ENCODE assay signal across 8 cellular contexts in the genomic region with DNA sequence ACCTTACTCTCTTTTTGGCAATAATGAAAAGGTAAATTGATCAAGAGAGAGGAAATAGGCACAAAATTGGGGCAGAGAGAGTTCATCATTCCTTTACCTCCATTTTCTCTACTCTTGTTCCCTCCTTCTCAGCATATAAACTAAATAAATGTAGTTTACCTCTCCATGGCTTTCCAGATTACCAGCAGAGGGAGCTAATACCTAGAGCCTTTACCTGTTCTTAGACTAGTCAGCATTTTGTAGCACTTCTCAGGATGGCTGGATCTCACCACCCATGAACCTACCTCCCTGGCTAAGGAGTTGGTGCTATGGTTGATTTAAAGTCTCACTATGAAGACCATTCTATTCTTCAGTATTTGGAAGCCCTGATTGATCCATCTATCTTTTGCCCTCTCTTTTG. TPM values are rescaled to one million over a fixed set of nuclear protein-coding genes. Genes with fewer than 3 reads are reported as not detected.
DNase-seq lines count a peak whose midpoint lies in the region; ATAC-seq and TF ChIP-seq lines count a peak whose summit lies in the region.

No MANE protein-coding gene starts in this region.

- no peaks in the 10 kb centered on the region for H3K4me1 Mint-ChIP-seq in H9
- H3K4me1 Mint-ChIP-seq in natural killer cell = peaks cover 19 to 36% of the 10 kb centered on the region in 2 donors

- H3K79me2 ChIP-seq in H9 (ENCODE audit: insufficient read depth, low read length) = 0 out of 2 replicates have a peak, but pooled peaks cover 2% of the 10 kb centered on the region

- no peak overlapping the region for H3K4ac ChIP-seq in H9 (ENCODE audit: low read depth, low read length)

- H3K9me3 ChIP-seq in H9 (ENCODE audit: control insufficient read depth, low read depth, low read length) = no peaks in the 10 kb centered on the region

- no peak overlapping the region for H3K4me2 ChIP-seq in H9 (ENCODE audit: insufficient read depth, insufficient read length, low read length)

- H3K4me1 ChIP-seq in H9 (ENCODE audit: insufficient read depth, low read length) = no peaks in the 10 kb centered on the region

- H3K23ac ChIP-seq in H9 (ENCODE audit: insufficient read length, low read depth, low read length) = no peak overlapping the region

- H3K27ac ChIP-seq in H9 (ENCODE audit: insufficient read length, low read depth, low read length) = no peak overlapping the region

- no peak overlapping the region for H2AK5ac ChIP-seq in H9 (ENCODE audit: insufficient read length, low read length)

- H2BK120ac ChIP-seq in H9 (ENCODE audit: low read depth, low read length, poor library complexity, severe bottlenecking) = no peak overlapping the region

- H3K27me3 Mint-ChIP-seq in H9 (ENCODE audit: low read depth) (no peaks in the 10 kb centered on the region), natural killer cell (ENCODE audit: low read depth in 2 of 2) (no peaks in the 10 kb centered on the region)

- no peak overlapping the region for H3K14ac ChIP-seq in H9 (ENCODE audit: insufficient read depth, low read length)

- no peaks in the 10 kb centered on the region for H3K23me2 ChIP-seq in H9 (ENCODE audit: insufficient read length, low read depth, low read length, poor library complexity, severe bottlenecking)

- no peak overlapping the region for H2AFZ ChIP-seq in H9 (ENCODE audit: low read length)

- H3K36me3 Mint-ChIP-seq in H9 (ENCODE audit: insufficient read depth in 1 of 3, low read depth in 3 of 3) (peaks cover 9 to 68% (median 41%) of the 10 kb centered on the region in 3 experiments; a peak in 6 of 7 replicates), natural killer cell (peaks cover 12% of the 10 kb centered on the region)

- H3K9ac ChIP-seq in H9 (ENCODE audit: extremely low read depth, insufficient read length, low read length) = no peak overlapping the region

- peak; percentile 71 for TF ChIP-seq CTCF in H9 (conservative IDR thresholded peaks at IDR 0.05)
- TF ChIP-seq CTCF in natural killer cell (IDR thresholded peaks at IDR 0.05) = no peak
- TF ChIP-seq CTCF in lower leg skin (IDR thresholded peaks at IDR 0.05) = no peak

- H3K4me3 Mint-ChIP-seq in H9 (no peak overlapping the region), natural killer cell (no peak overlapping the region)

- H3K56ac ChIP-seq in H9 (ENCODE audit: insufficient read length, low read depth, low read length) = no peak overlapping the region

- H3K9me3 Mint-ChIP-seq in H9 = peaks cover 20 to 38% of the 10 kb centered on the region in 2 experiments
- H3K9me3 Mint-ChIP-seq in natural killer cell = no peaks in the 10 kb centered on the region

- no peak for TF ChIP-seq POLR2A in lower leg skin (IDR thresholded peaks at IDR 0.05)

- H4K91ac ChIP-seq in H9 (ENCODE audit: insufficient read length, low read depth, low read length) = no peak overlapping the region

- H4K20me1 ChIP-seq in H9 (ENCODE audit: control insufficient read depth, insufficient read depth, insufficient read length) = no peaks in the 10 kb centered on the region

- no peak overlapping the region for H3K18ac ChIP-seq in H9 (ENCODE audit: insufficient read length, low read depth, low read length)

- no peak overlapping the region for H3K4me3 ChIP-seq in lower leg skin (ENCODE audit: low read depth, poor library complexity, severe bottlenecking)

- H2BK5ac ChIP-seq in H9 (ENCODE audit: insufficient read length, low read length) = no peak overlapping the region

- H3K79me1 ChIP-seq in H9 (ENCODE audit: insufficient read depth, low read depth, low read length, poor library complexity, severe bottlenecking) = no peaks in the 10 kb centered on the region

- no peak overlapping the region for H4K5ac ChIP-seq in H9 (ENCODE audit: insufficient read length, low read depth, low read length)

- no peak overlapping the region for H2BK15ac ChIP-seq in H9 (ENCODE audit: low read depth, low read length)

- H3T11ph ChIP-seq in H9 (ENCODE audit: low read length) = no peak overlapping the region

- H3K27ac Mint-ChIP-seq in H9 (peak overlapping the region in 1 of 3 experiments; percentile 70; a peak in 1 of 7 replicates), natural killer cell (peak overlapping the region; percentile 68 to 77)

- no peak overlapping the region for H2BK20ac ChIP-seq in H9 (ENCODE audit: low read depth, low read length, poor library complexity, severe bottlenecking)

- no peaks in the 10 kb centered on the region for H3K27me3 ChIP-seq in H9 (ENCODE audit: insufficient read depth, low read length)

- peak in 1 of 3 donors; percentile 60 for ATAC-seq in natural killer cell
- no peak for ATAC-seq in HG03139 (IDR thresholded peaks at IDR 0.05; ENCODE audit: unreplicated experiment)

- H4K8ac ChIP-seq in H9 (replicated peaks; ENCODE audit: insufficient read length, low read depth, low read length) = no peak overlapping the region

- intact Hi-C loops in natural killer cell (cut with micrococcal nuclease) = loop anchor here (1.0 kb wide), 1 partner anchor 282 kb away; no protein-coding TSS in a partner anchor
- intact Hi-C loops in lower leg skin (cut with DNase I; ENCODE audit: low total_unique reads) = no loop called here

- peak; percentile 22 for DNase-seq in DMS153 treated with DMSO at 0.1 percent for 48 hours (lab: John Stamatoyannopoulos, UW; ENCODE audit: unreplicated experiment)
- no peak for DNase-seq in H9
- DNase-seq in NCI-H524 (lab: John Stamatoyannopoulos, UW) = peak; percentile 41 to 60
- DNase-seq in central memory CD4-positive, alpha-beta T cell = peak; percentile 40
- no peak for DNase-seq in natural killer cell
- DNase-seq in lower leg skin (ENCODE audit: low spot score in 2 of 2) = no peak
- no peak for DNase-seq in HK-2 (ENCODE audit: unreplicated experiment)

- H2BK12ac ChIP-seq in H9 (ENCODE audit: insufficient read length, low read depth, low read length) = no peak overlapping the region

RNA-seq across cellular contexts. Expression of a gene that starts 15.7 kb away (rescaled TPM):
- 36.0 and 36.6 TPM in 2 replicates for total RNA-seq in H9 (2021)
- 10 to 100 TPM; 62.8 to 77.6 (median 74.9) TPM for total RNA-seq in natural killer cell
- 10 to 100 TPM; 20.0 to 69.6 (median 27.5) TPM for total RNA-seq in lower leg skin

RNA-seq across cellular contexts. Expression of a gene that starts 15.8 kb away (rescaled TPM):
- total RNA-seq in H9 (2021) (13.3 and 14.6 TPM in 2 replicates), natural killer cell (10 to 100 TPM; 24.2 to 63.3 (median 42.4) TPM), lower leg skin (10 to 100 TPM; 12.6 to 16.1 (median 14.9) TPM)

Comparison
In these comparisons a context has a peak if more than half of its experiments do, and no peak if none do; other contexts are left out.
1. DNase-seq: peak in DMS153 treated with DMSO at 0.1 percent for 48 hours (single experiment), NCI-H524 (2 of 2) and central memory CD4-positive, alpha-beta T cell (single experiment); none in H9 (single experiment), natural killer cell (single experiment), lower leg skin (0 of 2) and HK-2 (single experiment).